In the genomic region with DNA sequence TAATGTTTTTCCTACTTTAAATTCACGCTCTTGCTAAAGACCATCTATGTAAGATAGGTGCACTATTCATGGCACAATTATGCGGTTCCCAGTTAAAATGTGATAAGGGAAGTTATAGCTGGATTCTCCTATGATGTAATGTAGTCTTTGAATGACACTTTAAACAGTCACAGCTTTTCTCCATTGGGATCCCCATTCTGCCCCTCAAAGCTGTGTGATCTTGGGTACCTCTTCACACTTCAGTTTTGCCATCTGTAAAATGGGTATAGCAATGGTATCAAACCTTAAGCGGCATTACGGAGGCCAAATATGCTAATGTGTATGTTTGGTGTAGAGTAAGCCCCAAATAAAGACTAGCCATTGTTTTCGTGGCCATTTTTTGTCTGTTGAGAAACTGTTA, we compare ENCODE assay signal across 16 cellular contexts.
DNase-seq lines count a peak whose midpoint lies in the region; ATAC-seq and TF ChIP-seq lines count a peak whose summit lies in the region.
"Had no signal": no experiment of that assay in that cellular context is flagged by ENCODE, and none has a peak within 500 bp of the region (broad histone marks: within the 10 kb centered on the region; RNA-seq: fewer than 3 reads in every experiment).

No MANE protein-coding gene starts in this region.

- POLR2A ChIA-PET in IMR-90 (lab: Charles Lee; ENCODE audit: unreplicated experiment) = interaction anchor here (0.6 kb wide), 1 partner anchor 57 kb away, joined by 4 read pairs; no protein-coding TSS in a partner anchor

- no CpG with 5 or more reads among the region's 5 CpGs for WGBS in IMR-90 (ENCODE audit: extremely low coverage in 2 of 2, insufficient read length in 1 of 2), 2 experiments
- 75% methylated on average over 5 of the region's 5 CpGs for WGBS in smooth muscle cell (ENCODE audit: low lambda C conversion rate)

- H3K79me1 ChIP-seq in IMR-90 (ENCODE audit: low read depth in 1 of 2, low read length in 2 of 2) = no peaks in the 10 kb centered on the region

- no peak overlapping the region; the same call in 1 of the 2 replicates for H4K91ac ChIP-seq in IMR-90 (ENCODE audit: insufficient read depth, low read depth, low read length)

- 0 out of 3 replicates have a peak overlapping the region, but pooled peaks have one; percentile 14 for H2BK15ac ChIP-seq in IMR-90 (ENCODE audit: low read depth, low read length)

- H3K23ac ChIP-seq in IMR-90 (ENCODE audit: low read depth, low read length) = no peak overlapping the region

- H3K79me2 ChIP-seq in smooth muscle cell (ENCODE audit: low read depth) = no peaks in the 10 kb centered on the region

- no peaks in the 10 kb centered on the region for H3K27me3 ChIP-seq in IMR-90 (ENCODE audit: control insufficient read depth, insufficient read depth, low read length)
- no peaks in the 10 kb centered on the region for H3K27me3 ChIP-seq in smooth muscle cell (ENCODE audit: low read depth)

- peaks cover 22% of the 10 kb centered on the region for H3F3A ChIP-seq in smooth muscle cell (ENCODE audit: low read depth)

- no peak overlapping the region for H3K56ac ChIP-seq in IMR-90 (ENCODE audit: extremely low read depth, insufficient read depth, low read length)

- dilution Hi-C loops in IMR-90 (cut with HindIII; ENCODE audit: low sequenced_read_pairs, unreplicated experiment) = no loop called here

- no peaks in the 10 kb centered on the region for H3K9me3 ChIP-seq in IMR-90 (ENCODE audit: control insufficient read depth, insufficient read depth, low read length)
- H3K9me3 ChIP-seq in smooth muscle cell (replicated peaks; ENCODE audit: low read depth) = no peaks in the 10 kb centered on the region

- TF ChIP-seq RAD21 in IMR-90 (IDR thresholded peaks at IDR 0.05; ENCODE audit: low read length) = no peak

- DNase-seq in activated T-cell treated with anti-CD3 and anti-CD28 coated beads, Interleukin-2, amount 50 U/mL, for 72 hours = no peak
- DNase-seq in activated T-cell treated with anti-CD3 and anti-CD28 coated beads for 4 hours (no peak), IMR-90 (no peak), smooth muscle cell (lab: John Stamatoyannopoulos, UW; ENCODE audit: unreplicated experiment) (no peak), endothelial cell (ENCODE audit: low spot score) (no peak), activated gamma-delta T cell (lab: John Stamatoyannopoulos, UW) (no peak)
- DNase-seq in activated naive CD8-positive, alpha-beta T cell treated with anti-CD3 and anti-CD28 coated beads for 36 hours = no peak
- DNase-seq: hippocampal formation, kidney glomerular epithelial cell, midbrain, NCI-H2029 treated with DMSO at 0.1 percent for 48 hours, NCI-H446 treated with DMSO at 0.1 percent for 48 hours had no signal

- H3K36me3 Mint-ChIP-seq in activated T-cell treated with anti-CD3 and anti-CD28 coated beads, Interleukin-2, amount 50 U/mL, for 72 hours (ENCODE audit: insufficient read depth in 2 of 2) = no peaks in the 10 kb centered on the region
- no peaks in the 10 kb centered on the region for H3K36me3 Mint-ChIP-seq in activated naive CD8-positive, alpha-beta T cell treated with anti-CD3 and anti-CD28 coated beads for 36 hours
- no peaks in the 10 kb centered on the region for H3K36me3 Mint-ChIP-seq in endothelial cell (ENCODE audit: low read depth, unreplicated experiment)
- H3K36me3 Mint-ChIP-seq: stimulated activated effector memory CD8-positive, alpha-beta T cell treated with anti-CD3 and anti-CD28 coated beads, Interleukin-12 subunit alpha, Interleukin-12 subunit beta, amount 100 ng/mL, for 72 hours; type B pancreatic cell had no signal

- no peak overlapping the region for H2BK120ac ChIP-seq in IMR-90 (ENCODE audit: low read depth, low read length)

- no peak overlapping the region for H3K27ac ChIP-seq in IMR-90 (ENCODE audit: insufficient read depth, low read length)
- peak overlapping the region; percentile 83 for H3K27ac ChIP-seq in smooth muscle cell (ENCODE audit: low read depth)
- H3K27ac ChIP-seq: RWPE1 had no signal

- intact Hi-C loops in IMR-90 (cut with micrococcal nuclease) = loop anchor here (5.0 kb wide), 2 partner anchors 61 to 259 kb away; no protein-coding TSS in a partner anchor

- H3K9me1 ChIP-seq in IMR-90 (ENCODE audit: insufficient read depth, low read length) = peaks cover 3% of the 10 kb centered on the region; the same call in 1 of the 2 replicates

- no peak overlapping the region for H2AFZ ChIP-seq in IMR-90 (replicated peaks; ENCODE audit: low read length, poor library complexity)
- no peak overlapping the region for H2AFZ ChIP-seq in smooth muscle cell (ENCODE audit: low read depth)

- no peak overlapping the region for H2AK9ac ChIP-seq in IMR-90 (replicated peaks; ENCODE audit: low read depth, low read length, poor library complexity)

- no peak overlapping the region for H3K18ac ChIP-seq in IMR-90 (ENCODE audit: low read depth, low read length)

- no TSS peak for BruUV-seq in IMR-90 (replicated peaks; lab: Mats Ljungman, UMichigan)

- H3K4me2 ChIP-seq in IMR-90 (ENCODE audit: low read depth, low read length) (no peak overlapping the region), smooth muscle cell (no peak overlapping the region)

- no peak overlapping the region for H4K5ac ChIP-seq in IMR-90 (ENCODE audit: low read depth, low read length)

- no peak overlapping the region for H2BK5ac ChIP-seq in IMR-90 (ENCODE audit: low read depth, low read length, poor library complexity, severe bottlenecking)

- H4K8ac ChIP-seq in IMR-90 (ENCODE audit: low read depth in 2 of 2, low read length in 2 of 2) = no peak overlapping the region

- in situ Hi-C loops in IMR-90 (cut with MboI; ENCODE audit: low sequenced_read_pairs) = no loop called here

- H3K4me1 ChIP-seq in IMR-90 (ENCODE audit: control insufficient read depth, insufficient read depth, low read length) (peaks cover 24% of the 10 kb centered on the region), smooth muscle cell (ENCODE audit: low read depth) (peaks cover 45% of the 10 kb centered on the region)

- H3K9me3 Mint-ChIP-seq in activated T-cell treated with anti-CD3 and anti-CD28 coated beads, Interleukin-2, amount 50 U/mL, for 72 hours = no peaks in the 10 kb centered on the region
- no peaks in the 10 kb centered on the region for H3K9me3 Mint-ChIP-seq in activated naive CD8-positive, alpha-beta T cell treated with anti-CD3 and anti-CD28 coated beads for 36 hours
- H3K9me3 Mint-ChIP-seq in endothelial cell (ENCODE audit: unreplicated experiment) = no peaks in the 10 kb centered on the region
- H3K9me3 Mint-ChIP-seq: stimulated activated effector memory CD8-positive, alpha-beta T cell treated with anti-CD3 and anti-CD28 coated beads, Interleukin-12 subunit alpha, Interleukin-12 subunit beta, amount 100 ng/mL, for 72 hours; type B pancreatic cell had no signal

- H3K4me3 ChIP-seq in IMR-90 (ENCODE audit: insufficient read depth, low read depth, low read length) = no peak overlapping the region
- no peak overlapping the region for H3K4me3 ChIP-seq in smooth muscle cell

- ATAC-seq in activated T-cell treated with anti-CD3 and anti-CD28 coated beads, Interleukin-2, amount 50 U/mL, for 72 hours (replicated peaks in 1 of 2) = no peak
- ATAC-seq in IMR-90 (ENCODE audit: low read depth) = no peak
- ATAC-seq in GM18520 (IDR thresholded peaks at IDR 0.05; ENCODE audit: unreplicated experiment) = no peak
- ATAC-seq: stimulated activated effector memory CD8-positive, alpha-beta T cell treated with anti-CD3 and anti-CD28 coated beads, Interleukin-12 subunit alpha, Interleukin-12 subunit beta, amount 100 ng/mL, for 72 hours had no signal

- no peaks in the 10 kb centered on the region for H4K20me1 ChIP-seq in IMR-90 (ENCODE audit: insufficient read depth, low read length)
- H4K20me1 ChIP-seq in smooth muscle cell (ENCODE audit: low read depth) = no peaks in the 10 kb centered on the region

- H3K4ac ChIP-seq in IMR-90 (ENCODE audit: low read depth, low read length) = 0 out of 2 replicates have a peak overlapping the region, but pooled peaks have one; percentile 30

- H3K36me3 ChIP-seq in IMR-90 (ENCODE audit: control insufficient read depth, insufficient read depth, low read length) = no peaks in the 10 kb centered on the region
- H3K36me3 ChIP-seq in smooth muscle cell (ENCODE audit: low read depth) = no peaks in the 10 kb centered on the region

- H3K14ac ChIP-seq in IMR-90 (replicated peaks; ENCODE audit: low read depth, low read length) = no peak overlapping the region; the same call in 1 of the 2 replicates

- no peak for TF ChIP-seq POLR2A in IMR-90 (IDR thresholded peaks at IDR 0.05; ENCODE audit: low read depth, low read length)

- H2BK20ac ChIP-seq in IMR-90 (ENCODE audit: low read depth, low read length) = no peak overlapping the region

- CTCF ChIA-PET in IMR-90 (lab: Yijun Ruan, JAX) = no interaction called here

- no peak for TF ChIP-seq CTCF in IMR-90 (conservative IDR thresholded peaks at IDR 0.05; ENCODE audit: low read depth, low read length)
- TF ChIP-seq CTCF in smooth muscle cell (IDR thresholded peaks at IDR 0.05; ENCODE audit: borderline replicate concordance, insufficient read depth, poor library complexity, severe bottlenecking) = no peak
- TF ChIP-seq CTCF in endothelial cell (IDR thresholded peaks at IDR 0.05; ENCODE audit: unreplicated experiment) = no peak

- H3K4me1 Mint-ChIP-seq in activated T-cell treated with anti-CD3 and anti-CD28 coated beads, Interleukin-2, amount 50 U/mL, for 72 hours (ENCODE audit: low read depth) = peaks cover 91% of the 10 kb centered on the region
- peaks cover 62% of the 10 kb centered on the region for H3K4me1 Mint-ChIP-seq in activated naive CD8-positive, alpha-beta T cell treated with anti-CD3 and anti-CD28 coated beads for 36 hours
- no peaks in the 10 kb centered on the region for H3K4me1 Mint-ChIP-seq in endothelial cell (ENCODE audit: unreplicated experiment)

- H3K27me3 Mint-ChIP-seq in activated T-cell treated with anti-CD3 and anti-CD28 coated beads, Interleukin-2, amount 50 U/mL, for 72 hours (ENCODE audit: low read depth) = no peaks in the 10 kb centered on the region
- no peaks in the 10 kb centered on the region for H3K27me3 Mint-ChIP-seq in activated naive CD8-positive, alpha-beta T cell treated with anti-CD3 and anti-CD28 coated beads for 36 hours
- H3K27me3 Mint-ChIP-seq in endothelial cell (ENCODE audit: unreplicated experiment) = no peaks in the 10 kb centered on the region
- H3K27me3 Mint-ChIP-seq: type B pancreatic cell had no signal

- H2AK5ac ChIP-seq in IMR-90 (ENCODE audit: low read depth, low read length) = 0 out of 2 replicates have a peak overlapping the region, but pooled peaks have one; percentile 37

- H3K9ac ChIP-seq in IMR-90 (ENCODE audit: low read depth, low read length) (no peak overlapping the region), smooth muscle cell (ENCODE audit: low read depth) (no peak overlapping the region)

- peak overlapping the region in 1 of 2 donors; percentile 23 for H3K4me3 Mint-ChIP-seq in activated T-cell treated with anti-CD3 and anti-CD28 coated beads, Interleukin-2, amount 50 U/mL, for 72 hours
- H3K4me3 Mint-ChIP-seq in activated naive CD8-positive, alpha-beta T cell treated with anti-CD3 and anti-CD28 coated beads for 36 hours = no peak overlapping the region
- no peak overlapping the region for H3K4me3 Mint-ChIP-seq in endothelial cell (ENCODE audit: unreplicated experiment)
- H3K4me3 Mint-ChIP-seq: stimulated activated effector memory CD8-positive, alpha-beta T cell treated with anti-CD3 and anti-CD28 coated beads, Interleukin-12 subunit alpha, Interleukin-12 subunit beta, amount 100 ng/mL, for 72 hours had no signal

- H3K27ac Mint-ChIP-seq in activated T-cell treated with anti-CD3 and anti-CD28 coated beads, Interleukin-2, amount 50 U/mL, for 72 hours = peak overlapping the region; percentile 57
- peak overlapping the region; percentile 65 for H3K27ac Mint-ChIP-seq in activated naive CD8-positive, alpha-beta T cell treated with anti-CD3 and anti-CD28 coated beads for 36 hours
- no peak overlapping the region for H3K27ac Mint-ChIP-seq in endothelial cell (ENCODE audit: unreplicated experiment)
- H3K27ac Mint-ChIP-seq: stimulated activated effector memory CD8-positive, alpha-beta T cell treated with anti-CD3 and anti-CD28 coated beads, Interleukin-12 subunit alpha, Interleukin-12 subunit beta, amount 100 ng/mL, for 72 hours had no signal
